In the genomic region with DNA sequence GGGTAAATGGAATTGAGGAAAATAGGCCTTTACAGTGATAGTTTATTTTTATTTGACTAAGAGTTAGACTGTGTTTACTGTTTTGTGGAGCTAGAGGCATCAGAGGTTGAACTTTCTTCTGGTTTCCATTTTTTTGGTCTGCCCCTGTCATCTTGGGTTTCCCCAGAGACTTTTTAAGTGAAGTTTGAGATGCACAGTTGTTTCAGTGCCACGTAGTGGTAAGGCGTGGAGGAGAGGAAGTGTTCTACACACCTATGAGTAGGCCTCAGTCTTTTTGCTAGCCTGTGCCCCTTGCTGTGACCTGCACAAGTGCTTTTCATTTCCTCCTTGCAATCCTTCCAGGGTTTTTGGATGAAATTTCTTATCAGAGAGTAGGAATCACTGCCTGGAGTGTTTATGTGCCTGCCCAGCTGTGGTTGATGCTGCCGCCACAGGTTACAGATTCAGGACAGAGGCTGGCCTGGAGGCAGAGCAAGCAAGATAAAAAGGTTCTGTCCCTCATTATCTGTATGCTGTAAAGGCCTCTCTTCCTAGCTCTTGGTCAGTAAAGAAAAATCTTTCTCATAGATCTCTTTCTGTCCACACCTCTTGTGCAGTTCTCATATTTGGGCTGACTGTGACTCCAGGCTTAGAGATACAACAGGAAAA, we compare ENCODE assay signal across 12 cellular contexts. TPM values are rescaled to one million over a fixed set of nuclear protein-coding genes. Genes with fewer than 3 reads are reported as not detected.
A peak's percentile ranks its signal among the peaks of the same experiment; 100 is the strongest.
DNase-seq lines count a peak whose midpoint lies in the region; ATAC-seq and TF ChIP-seq lines count a peak whose summit lies in the region.
"Had no signal": no experiment of that assay in that cellular context is flagged by ENCODE, and none has a peak within 500 bp of the region (broad histone marks: within the 10 kb centered on the region; RNA-seq: fewer than 3 reads in every experiment).

No MANE protein-coding gene starts in this region.

- CTCF ChIA-PET in activated B cell treated with CpG ODN at 0.5 μM for 24 hours (lab: Charles Lee) = no interaction called here

- H3K4me3 Mint-ChIP-seq in activated B cell treated with CpG ODN at 0.5 μM for 24 hours = no peak overlapping the region
- H3K4me3 Mint-ChIP-seq in mesothelial cell of epicardium = no peak overlapping the region
- no peak overlapping the region for H3K4me3 Mint-ChIP-seq in immature natural killer cell

- H3K9me3 Mint-ChIP-seq in activated B cell treated with CpG ODN at 0.5 μM for 24 hours (peaks cover 4% of the 10 kb centered on the region), mesothelial cell of epicardium (peaks cover 20% of the 10 kb centered on the region), immature natural killer cell (peaks cover 0 to 6% (median 0%) of the 10 kb centered on the region in 6 donors)

- DNase-seq in ELF-1 (ENCODE audit: low read depth, low spot score) = peak; percentile 33
- no peak for DNase-seq in activated B cell treated with CpG ODN at 0.5 μM for 24 hours
- no peak for DNase-seq in mesothelial cell of epicardium (ENCODE audit: low spot score in 2 of 2, unreplicated experiment in 2 of 2)
- no peak for DNase-seq in immature natural killer cell
- DNase-seq in NCI-H2227 (lab: John Stamatoyannopoulos, UW; ENCODE audit: unreplicated experiment) = no peak
- no peak for DNase-seq in activated CD8-positive, alpha-beta memory T cell treated with anti-CD3 and anti-CD28 coated beads for 24 hours
- DNase-seq: adrenal gland, AML-193, NCI-H1048 had no signal

- H3K27ac Mint-ChIP-seq in activated B cell treated with CpG ODN at 0.5 μM for 24 hours = no peak overlapping the region
- no peak overlapping the region for H3K27ac Mint-ChIP-seq in mesothelial cell of epicardium
- H3K27ac Mint-ChIP-seq in immature natural killer cell = peak overlapping the region in 1 of 6 donors; percentile 33

- intact Hi-C loops in activated B cell treated with CpG ODN at 0.5 μM for 24 hours (cut with micrococcal nuclease) = no loop called here

- H3K36me3 Mint-ChIP-seq in activated B cell treated with CpG ODN at 0.5 μM for 24 hours (ENCODE audit: low read depth) = no peaks in the 10 kb centered on the region
- H3K36me3 Mint-ChIP-seq in mesothelial cell of epicardium = no peaks in the 10 kb centered on the region
- H3K36me3 Mint-ChIP-seq in immature natural killer cell = peaks cover 0 to 3% (median 0%) of the 10 kb centered on the region in 3 donors

- ATAC-seq in GM19025 (IDR thresholded peaks at IDR 0.05; ENCODE audit: low read depth, unreplicated experiment) = peak; percentile 91
- ATAC-seq in HG02938 (IDR thresholded peaks at IDR 0.05; ENCODE audit: unreplicated experiment) = peak; percentile 79
- ATAC-seq in activated B cell treated with CpG ODN at 0.5 μM for 24 hours (ENCODE audit: low read depth) = peak; percentile 64

- TF ChIP-seq CTCF in activated B cell treated with CpG ODN at 0.5 μM for 24 hours (IDR thresholded peaks at IDR 0.05) (no peak), mesothelial cell of epicardium (IDR thresholded peaks at IDR 0.05; ENCODE audit: unreplicated experiment) (no peak)

- no peaks in the 10 kb centered on the region for H3K27me3 Mint-ChIP-seq in activated B cell treated with CpG ODN at 0.5 μM for 24 hours
- no peaks in the 10 kb centered on the region for H3K27me3 Mint-ChIP-seq in mesothelial cell of epicardium (ENCODE audit: low read depth)
- peaks cover 1 to 6% (median 5%) of the 10 kb centered on the region in 3 donors for H3K27me3 Mint-ChIP-seq in immature natural killer cell (ENCODE audit: low read depth in 3 of 3)

- POLR2A ChIA-PET in activated B cell treated with CpG ODN at 0.5 μM for 24 hours (lab: Charles Lee) = no interaction called here

- H3K4me1 Mint-ChIP-seq in activated B cell treated with CpG ODN at 0.5 μM for 24 hours = no peaks in the 10 kb centered on the region
- H3K4me1 Mint-ChIP-seq in mesothelial cell of epicardium = no peaks in the 10 kb centered on the region
- H3K4me1 Mint-ChIP-seq in immature natural killer cell = peaks cover 0 to 1% of the 10 kb centered on the region in 2 donors

RNA-seq across cellular contexts. Expression of a gene that starts 12.5 kb away (rescaled TPM):
- total RNA-seq in activated B cell treated with CpG ODN at 0.5 μM for 24 hours (not detected in 2 replicates), mesothelial cell of epicardium (not detected in 3 replicates)
- polyA plus RNA-seq in immature natural killer cell = not detected
- total RNA-seq: adrenal gland, suprapubic skin had no signal

RNA-seq across cellular contexts. Expression of a gene that starts 21.4 kb away (rescaled TPM):
- total RNA-seq in activated B cell treated with CpG ODN at 0.5 μM for 24 hours (37.5 and 38.4 TPM in 2 replicates), mesothelial cell of epicardium (36.3 to 42.5 TPM (median 39.3 TPM) in 3 replicates)
- polyA plus RNA-seq in immature natural killer cell = 10 to 100 TPM; 38.6 to 65.1 (median 51.5) TPM

RNA-seq across cellular contexts. Expression of a gene that starts 35.9 kb away (rescaled TPM):
- total RNA-seq in activated B cell treated with CpG ODN at 0.5 μM for 24 hours (not detected in 2 replicates), mesothelial cell of epicardium (not detected in 3 replicates)
- polyA plus RNA-seq in immature natural killer cell = not detected
- total RNA-seq: adrenal gland, suprapubic skin had no signal
- polyA plus RNA-seq: adrenal gland had no signal
